13 cellular contexts compared by ENCODE assay signal in genomic region chr2:134262666-134263065, GRCh38. TPM values are rescaled to one million over a fixed set of nuclear protein-coding genes. Genes with fewer than 3 reads are reported as not detected.
DNase-seq lines count a peak whose midpoint lies in the region; ATAC-seq and TF ChIP-seq lines count a peak whose summit lies in the region.
"Had no signal": no experiment of that assay in that cellular context is flagged by ENCODE, and none has a peak within 500 bp of the region (broad histone marks: within the 10 kb centered on the region; RNA-seq: fewer than 3 reads in every experiment).

No MANE protein-coding gene starts in this region.

- DNase-seq in heart left ventricle (no peak), right cardiac atrium (no peak), inferior parietal cortex (ENCODE audit: extremely low spot score) (no peak)
- DNase-seq in stimulated activated naive B cell treated with anti-CD40 and anti-IgM and Interleukin-4, amounts not matched to agents 10 μg/mL and 1 μg/mL and 100 μg/mL, for 72 hours: no peak
- DNase-seq in T-helper 2 cell treated with Interferon-gamma antibody and Interleukin-4, amounts not matched to agents 5 μg/mL and 100 μg/mL, for 36 hours (ENCODE audit: low spot score): no peak
- no peak for DNase-seq in activated CD4-positive, alpha-beta T cell treated with anti-CD3 and anti-CD28 coated beads for 48 hours
- DNase-seq: activated CD4-positive, alpha-beta T cell treated with anti-CD3 and anti-CD28 coated beads, Interleukin-2, amount 50 U/mL, for 4 hours; NCI-H1694 had no signal

- intact Hi-C loops in heart left ventricle (cut with DNase I) (loop anchor here in 4 of 10 donors (5.0 to 10.0 kb wide), 3 partner anchors 142 to 150 kb away; no protein-coding TSS in a partner anchor), right cardiac atrium (cut with DNase I) (no loop called here)

- H3K27me3 Mint-ChIP-seq in IgD-negative memory B cell: peaks cover 5% of the 10 kb centered on the region
- H3K27me3 Mint-ChIP-seq in stimulated activated naive B cell treated with anti-CD40 and anti-IgM and Interleukin-4, amounts not matched to agents 10 μg/mL and 1 μg/mL and 100 μg/mL, for 72 hours: no peaks in the 10 kb centered on the region
- peaks cover 35% of the 10 kb centered on the region for H3K27me3 Mint-ChIP-seq in T-helper 2 cell treated with Interferon-gamma antibody and Interleukin-4, amounts not matched to agents 5 μg/mL and 100 μg/mL, for 36 hours (ENCODE audit: low read depth)

- no peak for TF ChIP-seq CTCF in heart left ventricle (IDR thresholded peaks at IDR 0.05)

- H3K4me1 ChIP-seq in heart left ventricle: peaks cover 16 to 77% (median 58%) of the 10 kb centered on the region in 12 donors
- peaks cover 40% of the 10 kb centered on the region for H3K4me1 ChIP-seq in right cardiac atrium (ENCODE audit: control insufficient read depth, insufficient read depth, low read length)

- no peak for TF ChIP-seq POLR2A in heart left ventricle (IDR thresholded peaks at IDR 0.05)

- H3K9me3 ChIP-seq in heart left ventricle (no peaks in the 10 kb centered on the region), right cardiac atrium (ENCODE audit: control insufficient read depth, low read length) (no peaks in the 10 kb centered on the region)

- peak overlapping the region; percentile 94 to 99 (median 95) for H3K27ac Mint-ChIP-seq in IgD-negative memory B cell
- H3K27ac Mint-ChIP-seq in stimulated activated naive B cell treated with anti-CD40 and anti-IgM and Interleukin-4, amounts not matched to agents 10 μg/mL and 1 μg/mL and 100 μg/mL, for 72 hours: peak overlapping the region; percentile 93
- no peak overlapping the region for H3K27ac Mint-ChIP-seq in T-helper 2 cell treated with Interferon-gamma antibody and Interleukin-4, amounts not matched to agents 5 μg/mL and 100 μg/mL, for 36 hours

- 74 to 78% (median 75%) methylated on average over 2 of the region's 2 CpGs for WGBS in heart left ventricle, 4 donors
- 84% methylated on average over 2 of the region's 2 CpGs for WGBS in right cardiac atrium

- peak overlapping the region in 11 of 12 donors; percentile 41 to 90 (median 79) for H3K27ac ChIP-seq in heart left ventricle
- no peak overlapping the region for H3K27ac ChIP-seq in right cardiac atrium (ENCODE audit: low read length)
- H3K27ac ChIP-seq: HL-60 had no signal

- H3K9me3 Mint-ChIP-seq in IgD-negative memory B cell: no peaks in the 10 kb centered on the region
- H3K9me3 Mint-ChIP-seq in stimulated activated naive B cell treated with anti-CD40 and anti-IgM and Interleukin-4, amounts not matched to agents 10 μg/mL and 1 μg/mL and 100 μg/mL, for 72 hours: no peaks in the 10 kb centered on the region
- no peaks in the 10 kb centered on the region for H3K9me3 Mint-ChIP-seq in T-helper 2 cell treated with Interferon-gamma antibody and Interleukin-4, amounts not matched to agents 5 μg/mL and 100 μg/mL, for 36 hours

- H3K4me3 ChIP-seq in heart left ventricle: no peak overlapping the region
- no peak overlapping the region for H3K4me3 ChIP-seq in right cardiac atrium (ENCODE audit: low read length)
- H3K4me3 ChIP-seq: lung had no signal

- ATAC-seq in heart left ventricle (no peak), right cardiac atrium (no peak), HG02678 (IDR thresholded peaks at IDR 0.05; ENCODE audit: unreplicated experiment) (peak; percentile 62)
- ATAC-seq in stimulated activated naive B cell treated with anti-CD40 and anti-IgM and Interleukin-4, amounts not matched to agents 10 μg/mL and 1 μg/mL and 100 μg/mL, for 72 hours (replicated peaks): peak; percentile 78 to 85
- ATAC-seq: sciatic nerve had no signal

- no peaks in the 10 kb centered on the region for H3K36me3 ChIP-seq in heart left ventricle

- H3K27me3 ChIP-seq in heart left ventricle (no peaks in the 10 kb centered on the region), right cardiac atrium (ENCODE audit: control insufficient read depth, insufficient read depth) (no peaks in the 10 kb centered on the region)

- peaks cover 7% of the 10 kb centered on the region for H3K36me3 Mint-ChIP-seq in IgD-negative memory B cell
- peaks cover 11 to 17% of the 10 kb centered on the region in 2 donors for H3K36me3 Mint-ChIP-seq in stimulated activated naive B cell treated with anti-CD40 and anti-IgM and Interleukin-4, amounts not matched to agents 10 μg/mL and 1 μg/mL and 100 μg/mL, for 72 hours
- peaks cover 1% of the 10 kb centered on the region for H3K36me3 Mint-ChIP-seq in T-helper 2 cell treated with Interferon-gamma antibody and Interleukin-4, amounts not matched to agents 5 μg/mL and 100 μg/mL, for 36 hours (ENCODE audit: low read depth)

- H3K4me1 Mint-ChIP-seq in IgD-negative memory B cell: peaks cover 64 to 78% (median 72%) of the 10 kb centered on the region in 3 donors
- peaks cover 56 to 85% of the 10 kb centered on the region in 2 donors for H3K4me1 Mint-ChIP-seq in stimulated activated naive B cell treated with anti-CD40 and anti-IgM and Interleukin-4, amounts not matched to agents 10 μg/mL and 1 μg/mL and 100 μg/mL, for 72 hours
- H3K4me1 Mint-ChIP-seq in T-helper 2 cell treated with Interferon-gamma antibody and Interleukin-4, amounts not matched to agents 5 μg/mL and 100 μg/mL, for 36 hours (ENCODE audit: low read depth): peaks cover 19% of the 10 kb centered on the region

- H3K4me3 Mint-ChIP-seq in IgD-negative memory B cell: peak overlapping the region; percentile 67 to 92 (median 82)
- peak overlapping the region; percentile 71 for H3K4me3 Mint-ChIP-seq in stimulated activated naive B cell treated with anti-CD40 and anti-IgM and Interleukin-4, amounts not matched to agents 10 μg/mL and 1 μg/mL and 100 μg/mL, for 72 hours
- H3K4me3 Mint-ChIP-seq in T-helper 2 cell treated with Interferon-gamma antibody and Interleukin-4, amounts not matched to agents 5 μg/mL and 100 μg/mL, for 36 hours: no peak overlapping the region

RNA-seq across cellular contexts. Expression of gene MGAT5, which starts 8.8 kb away (rescaled TPM):
- total RNA-seq in heart left ventricle (100 to 1,000 TPM in 3 of 9 donors, 10 to 100 TPM in 6; 63.1 to 116 (median 84.5) TPM), right cardiac atrium (100 to 1,000 TPM; 112 to 156 (median 134) TPM)
- polyA plus RNA-seq in heart left ventricle (10 to 100 TPM in 1 of 2 donors, 1 to 10 TPM in 1; 9.7 to 38.8 TPM), right cardiac atrium (29.0 TPM), IgD-negative memory B cell (14.0 TPM)

Comparison
In these comparisons a context has a peak if more than half of its experiments do, and no peak if none do; other contexts are left out.
1. ATAC-seq: peak in HG02678 (single experiment) and stimulated activated naive B cell treated with anti-CD40 and anti-IgM and Interleukin-4, amounts not matched to agents 10 μg/mL and 1 μg/mL and 100 μg/mL, for 72 hours (2 of 2); none in heart left ventricle (0 of 4) and right cardiac atrium (0 of 2).